ENCODE assay signal across 22 cellular contexts in genomic region chr18:45121146-45121545, GRCh38.
"Had no signal": no experiment of that assay in that cellular context is flagged by ENCODE, and none has a peak within 500 bp of the region (broad histone marks: within the 10 kb centered on the region; RNA-seq: fewer than 3 reads in every experiment).

No MANE protein-coding gene starts in this region.

- H3K36me3 Mint-ChIP-seq: IgD-negative memory B cell had no signal

- H3K4me3 ChIP-seq: K562 had no signal

- H3K27ac ChIP-seq: KMS-11, RWPE1 had no signal

- H3K9me3 Mint-ChIP-seq: IgD-negative memory B cell had no signal

- H3K9me3 ChIP-seq: SK-N-SH had no signal

- H3K9ac ChIP-seq: KMS-11, SK-N-SH had no signal

- H3K4me3 Mint-ChIP-seq: IgD-negative memory B cell had no signal

- H3K4me2 ChIP-seq: KMS-11, SK-N-SH had no signal

- DNase-seq: Kasumi-1, NCI-H1092, NCI-H1105 treated with DMSO at 0.1 percent for 48 hours, NCI-H1417 treated with DMSO at 0.1 percent for 48 hours, NCI-H146, NCI-H1694 treated with DMSO at 0.1 percent for 48 hours, NCI-H1930, NCI-H2081 treated with DMSO at 0.1 percent for 48 hours, NCI-H2171, NCI-H226, NCI-H446, NCI-H510A, NCI-H524 treated with DMSO at 0.1 percent for 48 hours, NCI-H69, NCI-H774, SHP77, SK-N-SH, SW 1271 had no signal
